6 cellular contexts compared by ENCODE assay signal in the genomic region with DNA sequence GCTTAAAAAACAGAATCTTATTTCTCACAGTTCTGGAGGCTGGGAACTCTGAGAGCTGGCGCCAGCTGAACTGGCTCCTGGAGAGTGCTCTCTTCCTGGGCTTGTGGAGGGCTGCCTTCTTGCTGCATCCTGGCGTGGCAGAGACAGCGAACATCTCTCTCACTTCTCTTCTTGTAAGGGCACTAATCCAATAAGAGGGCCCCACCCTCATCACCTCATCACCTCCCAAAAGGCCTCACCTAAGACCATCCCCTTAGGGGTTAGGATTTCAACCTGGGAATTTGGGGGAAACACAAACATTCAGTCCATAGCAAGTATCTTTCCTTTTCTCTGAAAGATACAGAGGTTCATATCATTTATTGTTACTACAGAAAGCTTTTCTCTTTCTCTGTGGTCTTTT. TPM values are rescaled to one million over a fixed set of nuclear protein-coding genes. Genes with fewer than 3 reads are reported as not detected.
"Had no signal": no experiment of that assay in that cellular context is flagged by ENCODE, and none has a peak within 500 bp of the region (broad histone marks: within the 10 kb centered on the region; RNA-seq: fewer than 3 reads in every experiment).

No MANE protein-coding gene starts in this region.

- H3K4me3 Mint-ChIP-seq: GM23338, H9, IgD-negative memory B cell had no signal

- H3K4me2 ChIP-seq: GM23338 had no signal

- H3K4me3 ChIP-seq: GM23338 had no signal

- H3K27ac Mint-ChIP-seq: GM23338, H9, IgD-negative memory B cell had no signal

- H3K9me3 Mint-ChIP-seq: GM23338, H9, IgD-negative memory B cell had no signal

- ATAC-seq: GM23338 had no signal

- DNase-seq: H9, HCEC 1CT, KBM-7 had no signal

RNA-seq across cellular contexts. Expression of gene PNLDC1, which starts 23.9 kb away (rescaled TPM):
- total RNA-seq: GM23338, H9, HT-29 had no signal
